14 cellular contexts compared by ENCODE assay signal in genomic region chr18:50097702-50098101, GRCh38.
DNase-seq lines count a peak whose midpoint lies in the region; ATAC-seq, FAIRE-seq and TF ChIP-seq lines count a peak whose summit lies in the region.
"Had no signal": no experiment of that assay in that cellular context is flagged by ENCODE, and none has a peak within 500 bp of the region (broad histone marks: within the 10 kb centered on the region; RNA-seq: fewer than 3 reads in every experiment).

No MANE protein-coding gene starts in this region.

- FAIRE-seq in frontal cortex (lab: Jason Lieb, UNC) (no peak), D721Med (lab: Jason Lieb, UNC) (no peak), H54 (lab: Jason Lieb, UNC) (no peak)

- peaks cover 0 to 11% of the 10 kb centered on the region in 2 donors for H3K4me1 ChIP-seq in ascending aorta

- TF ChIP-seq CTCF in ascending aorta (IDR thresholded peaks at IDR 0.05) = no peak
- TF ChIP-seq CTCF in D721Med (IDR thresholded peaks at IDR 0.05; ENCODE audit: insufficient read depth, missing control alignments) = no peak

- H3K27me3 ChIP-seq in ascending aorta = no peaks in the 10 kb centered on the region

- ATAC-seq in HG02588 (IDR thresholded peaks at IDR 0.05; ENCODE audit: unreplicated experiment) (peak; percentile 53), left colon (peak; percentile 83)
- ATAC-seq: activated CD8-positive, alpha-beta T cell treated with anti-CD3 and anti-CD28 coated beads, Interleukin-2, amount 10 ng/mL, durations not matched to agents 7 days and 5 days had no signal

- no peak overlapping the region for H3K4me3 ChIP-seq in ascending aorta

- no peaks in the 10 kb centered on the region for H3K9me3 ChIP-seq in ascending aorta

- TF ChIP-seq POLR2A in H54 (IDR thresholded peaks at IDR 0.05; ENCODE audit: low read depth, low read length) = no peak

- intact Hi-C loops in ascending aorta (cut with DNase I) = no loop called here
- intact Hi-C loops in left colon (cut with DNase I, micrococcal nuclease) = no loop called here

- H3K27ac ChIP-seq in ascending aorta = peak overlapping the region; percentile 45 to 67

- H3K36me3 ChIP-seq in ascending aorta = no peaks in the 10 kb centered on the region

- DNase-seq in AG08395 (ENCODE audit: low spot score) (peak; percentile 5), ascending aorta (ENCODE audit: low spot score in 2 of 2) (peak in 1 of 2 donors; percentile 67), left colon (peak; percentile 40 to 66), CD1c-positive myeloid dendritic cell (ENCODE audit: extremely low spot score) (no peak), frontal cortex (ENCODE audit: low spot score in 2 of 2) (no peak), D721Med (ENCODE audit: insufficient read length, low spot score) (no peak), H54 (ENCODE audit: insufficient read length, low spot score) (no peak)
- DNase-seq: activated CD8-positive, alpha-beta T cell treated with anti-CD3 and anti-CD28 coated beads, Interleukin-2, amount 10 ng/mL, durations not matched to agents 7 days and 5 days; endodermal cell; GF-D8; KBM-7; NCI-H510A treated with DMSO at 0.1 percent for 48 hours; stimulated activated CD4-positive, alpha-beta T cell treated with anti-CD3 and anti-CD28 coated beads, Interleukin-4, amount 100 ng/mL, for 1 hour had no signal

Comparison
In these comparisons a context has a peak if more than half of its experiments do, and no peak if none do; other contexts are left out.
1. DNase-seq: peak in AG08395 (single experiment) and left colon (2 of 2); none in CD1c-positive myeloid dendritic cell (single experiment), frontal cortex (0 of 2), D721Med (single experiment) and H54 (single experiment).